In the genomic region with DNA sequence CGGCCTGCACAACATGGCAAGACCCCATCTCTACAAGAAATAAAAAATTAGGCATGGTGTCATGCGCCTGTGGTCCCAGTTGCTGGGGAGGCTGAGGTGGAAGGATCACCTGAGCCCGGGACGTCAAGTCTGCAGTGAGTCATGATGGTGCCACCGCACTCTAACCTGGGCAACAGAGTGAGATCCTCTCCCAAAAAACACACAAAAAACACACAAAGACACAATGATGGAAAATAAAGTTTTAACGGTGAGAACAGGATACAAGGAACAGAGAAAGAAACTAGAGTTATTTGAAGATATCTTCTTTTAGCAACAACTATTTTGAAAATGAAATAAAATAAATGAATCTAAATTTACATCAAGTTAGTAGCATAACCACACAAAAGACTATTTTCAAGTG, we compare ENCODE assay signal across 28 cellular contexts.
"Had no signal": no experiment of that assay in that cellular context is flagged by ENCODE, and none has a peak within 500 bp of the region (broad histone marks: within the 10 kb centered on the region; RNA-seq: fewer than 3 reads in every experiment).

No MANE protein-coding gene starts in this region.

- DNase-seq: stimulated activated CD4-positive, alpha-beta T cell treated with anti-CD3 and anti-CD28 coated beads, Interleukin-2, amount 100 ng/mL, for 48 hours; stimulated activated CD4-positive, alpha-beta T cell treated with anti-CD3 and anti-CD28 coated beads, Interleukin-4, amount 100 ng/mL, for 1 hour; stimulated activated CD4-positive, alpha-beta T cell treated with anti-CD3 and anti-CD28 coated beads, Interleukin-4, amount 100 ng/mL, for 24 hours; stimulated activated CD4-positive, alpha-beta T cell treated with anti-CD3 and anti-CD28 coated beads, Interleukin-4, amount 100 ng/mL, for 4 hours; stimulated activated CD8-positive, alpha-beta memory T cell treated with anti-CD3 and anti-CD28 coated beads, Interleukin-4, amount 100 ng/mL, for 48 hours; stimulated activated naive B cell treated with anti-CD40 and anti-IgM and Interleukin-4, amounts not matched to agents 10 μg/mL and 1 μg/mL and 100 μg/mL, for 72 hours; stimulated activated naive CD4-positive, alpha-beta T cell; stimulated activated naive CD4-positive, alpha-beta T cell treated with Interleukin-2 at 50 U/mL for 16 hours; stimulated activated naive CD8-positive, alpha-beta T cell treated with anti-CD3 and anti-CD28 coated beads, Interleukin-15, amount 100 ng/mL, for 72 hours; stimulated activated naive CD8-positive, alpha-beta T cell treated with anti-CD3 and anti-CD28 coated beads, Interleukin-15, Interleukin-2, amounts not matched to agents 100 U/mL and 50 U/mL, for 24 hours; stomach; substantia nigra; testis; thyroid gland; tibial artery; transverse colon; upper lobe of left lung; upper lobe of right lung; uterus had no signal

- H3K4me1 ChIP-seq: stomach, suprapubic skin, testis, thyroid gland, tibial nerve, transverse colon, upper lobe of left lung, upper lobe of right lung, uterus had no signal

- H3K36me3 ChIP-seq: stomach, suprapubic skin, thoracic aorta, thyroid gland, transverse colon, upper lobe of left lung, upper lobe of right lung, uterus had no signal

- H3K36me3 Mint-ChIP-seq: stimulated activated effector memory CD8-positive, alpha-beta T cell treated with anti-CD3 and anti-CD28 coated beads, Interleukin-12 subunit alpha, Interleukin-12 subunit beta, amount 100 ng/mL, for 72 hours had no signal

- H3K4me3 Mint-ChIP-seq: stimulated activated effector memory CD8-positive, alpha-beta T cell treated with anti-CD3 and anti-CD28 coated beads, Interleukin-12 subunit alpha, Interleukin-12 subunit beta, amount 100 ng/mL, for 72 hours; stimulated activated memory B cell treated with anti-CD40 and anti-IgM and Interleukin-4, amounts not matched to agents 10 μg/mL and 1 μg/mL and 100 μg/mL, for 72 hours; stimulated activated naive B cell treated with anti-CD40 and anti-IgM and Interleukin-4, amounts not matched to agents 10 μg/mL and 1 μg/mL and 100 μg/mL, for 72 hours; stimulated activated naive CD8-positive, alpha-beta T cell treated with anti-CD3 and anti-CD28 coated beads, Interleukin-15, amount 100 ng/mL, for 72 hours; stimulated activated naive CD8-positive, alpha-beta T cell treated with anti-CD3 and anti-CD28 coated beads, Interleukin-15, Interleukin-2, amounts not matched to agents 100 ng/mL and 50 ng/mL, for 24 hours; type B pancreatic cell had no signal

- H3K27ac ChIP-seq: stomach, suprapubic skin, testis, thoracic aorta, thyroid gland, tibial artery, tibial nerve, transverse colon, upper lobe of left lung, upper lobe of right lung, uterus, vagina had no signal

- FAIRE-seq: urothelium cell line had no signal

- H3K27ac Mint-ChIP-seq: stimulated activated effector memory CD8-positive, alpha-beta T cell treated with anti-CD3 and anti-CD28 coated beads, Interleukin-12 subunit alpha, Interleukin-12 subunit beta, amount 100 ng/mL, for 72 hours; stimulated activated memory B cell treated with anti-CD40 and anti-IgM and Interleukin-4, amounts not matched to agents 10 μg/mL and 1 μg/mL and 100 μg/mL, for 72 hours; stimulated activated naive B cell treated with anti-CD40 and anti-IgM and Interleukin-4, amounts not matched to agents 10 μg/mL and 1 μg/mL and 100 μg/mL, for 72 hours; stimulated activated naive CD8-positive, alpha-beta T cell treated with anti-CD3 and anti-CD28 coated beads, Interleukin-15, amount 100 ng/mL, for 72 hours; stimulated activated naive CD8-positive, alpha-beta T cell treated with anti-CD3 and anti-CD28 coated beads, Interleukin-15, Interleukin-2, amounts not matched to agents 100 ng/mL and 50 ng/mL, for 24 hours; type B pancreatic cell had no signal

- H3K27me3 ChIP-seq: stomach, suprapubic skin, testis, thyroid gland, tibial artery, tibial nerve, transverse colon, upper lobe of left lung, upper lobe of right lung, uterus, vagina had no signal

- H3K9me3 ChIP-seq: testis, thyroid gland, upper lobe of right lung had no signal

- H3K4me3 ChIP-seq: stomach, suprapubic skin, testis, thoracic aorta, thyroid gland, tibial artery, tibial nerve, transverse colon, upper lobe of left lung, upper lobe of right lung, uterus, vagina had no signal

- H3K27me3 Mint-ChIP-seq: stimulated activated memory B cell treated with anti-CD40 and anti-IgM and Interleukin-4, amounts not matched to agents 10 μg/mL and 1 μg/mL and 100 μg/mL, for 72 hours; stimulated activated naive B cell treated with anti-CD40 and anti-IgM and Interleukin-4, amounts not matched to agents 10 μg/mL and 1 μg/mL and 100 μg/mL, for 72 hours; stimulated activated naive CD8-positive, alpha-beta T cell treated with anti-CD3 and anti-CD28 coated beads, Interleukin-15, amount 100 ng/mL, for 72 hours; stimulated activated naive CD8-positive, alpha-beta T cell treated with anti-CD3 and anti-CD28 coated beads, Interleukin-15, Interleukin-2, amounts not matched to agents 100 ng/mL and 50 ng/mL, for 24 hours; type B pancreatic cell had no signal

- ATAC-seq: stimulated activated effector memory CD8-positive, alpha-beta T cell treated with anti-CD3 and anti-CD28 coated beads, Interleukin-12 subunit alpha, Interleukin-12 subunit beta, amount 100 ng/mL, for 72 hours; stimulated activated memory B cell treated with anti-CD40 and anti-IgM and Interleukin-4, amounts not matched to agents 10 μg/mL and 1 μg/mL and 100 μg/mL, for 72 hours; stimulated activated naive B cell treated with anti-CD40 and anti-IgM and Interleukin-4, amounts not matched to agents 10 μg/mL and 1 μg/mL and 100 μg/mL, for 72 hours; stimulated activated naive CD8-positive, alpha-beta T cell treated with anti-CD3 and anti-CD28 coated beads, Interleukin-15, amount 100 ng/mL, for 72 hours; stimulated activated naive CD8-positive, alpha-beta T cell treated with anti-CD3 and anti-CD28 coated beads, Interleukin-15, Interleukin-2, amounts not matched to agents 100 U/mL and 50 U/mL, for 24 hours; upper lobe of right lung had no signal
